In the genomic region with DNA sequence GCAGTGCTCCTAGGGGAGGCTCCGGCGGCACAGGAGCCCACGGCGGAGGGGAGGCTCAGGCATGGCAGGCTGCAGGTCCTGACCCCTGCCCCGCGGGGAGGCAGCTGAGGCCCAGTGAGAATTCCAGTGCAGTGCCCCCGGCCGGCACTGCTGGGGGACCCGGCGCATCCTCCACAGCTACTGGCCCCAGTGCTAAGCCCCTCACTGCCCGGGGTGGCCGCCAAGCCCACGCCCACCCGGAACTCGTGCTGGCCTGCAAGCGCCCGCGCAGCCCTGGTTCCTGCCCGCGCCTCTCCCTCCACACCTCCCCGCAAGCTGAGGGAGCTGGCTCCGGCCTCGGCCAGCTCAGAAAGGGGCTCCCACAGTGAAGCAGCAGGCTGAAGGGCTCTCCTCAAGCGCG, we compare ENCODE assay signal across 32 cellular contexts.
"Had no signal": no experiment of that assay in that cellular context is flagged by ENCODE, and none has a peak within 500 bp of the region (broad histone marks: within the 10 kb centered on the region; RNA-seq: fewer than 3 reads in every experiment).

No MANE protein-coding gene starts in this region.

- H3K4me1 ChIP-seq: ascending aorta, body of pancreas, breast epithelium had no signal

- ATAC-seq: activated naive CD4-positive, alpha-beta T cell treated with anti-CD3 and anti-CD28 coated beads, Interleukin-2, amount 50 U/mL, for 72 hours; activated naive CD8-positive, alpha-beta T cell treated with anti-CD3 and anti-CD28 coated beads, Interleukin-2, amount 50 U/mL, for 24 hours; activated T-cell treated with anti-CD3 and anti-CD28 coated beads, Interleukin-2, amount 50 U/mL, for 4 hours; activated T-cell treated with anti-CD3 and anti-CD28 coated beads, Interleukin-2, amount 50 U/mL, for 72 hours; activated T-helper 17 cell treated with anti-CD3 and anti-CD28 coated beads, Interleukin-2, amount 50 U/mL, for 72 hours; body of pancreas had no signal

- H3K27ac ChIP-seq: adrenal gland, ascending aorta, body of pancreas, brain microvascular endothelial cell, breast epithelium, cardiac muscle cell had no signal

- H3K9me3 ChIP-seq: adrenal gland, ascending aorta, body of pancreas, breast epithelium had no signal

- H3K4me3 ChIP-seq: adrenal gland, ascending aorta, body of pancreas, breast epithelium, cardiac muscle cell had no signal

- DNase-seq: activated effector memory CD4-positive, alpha-beta T cell treated with anti-CD3 and anti-CD28 coated beads, Interleukin-2, amount 50 U/mL, for 16 hours; activated effector memory CD4-positive, alpha-beta T cell treated with Interleukin-2 at 50 U/mL for 16 hours; activated gamma-delta T cell; activated gamma-delta T cell treated with Interleukin-2 at 50 U/mL for 16 hours; activated naive CD4-positive, alpha-beta T cell; activated naive CD4-positive, alpha-beta T cell treated with anti-CD3 and anti-CD28 coated beads for 36 hours; activated naive CD4-positive, alpha-beta T cell treated with anti-CD3 and anti-CD28 coated beads, Interleukin-2, amount 10 ng/mL, durations not matched to agents 7 days and 5 days; activated naive CD4-positive, alpha-beta T cell treated with anti-CD3 and anti-CD28 coated beads, Interleukin-2, amount 50 U/mL, for 16 hours; activated naive CD4-positive, alpha-beta T cell treated with Interleukin-2 at 50 U/mL for 16 hours; activated naive CD8-positive, alpha-beta T cell treated with anti-CD3 and anti-CD28 coated beads for 36 hours; activated naive CD8-positive, alpha-beta T cell treated with anti-CD3 and anti-CD28 coated beads, Interleukin-2, amount 10 ng/mL, durations not matched to agents 7 days and 5 days; activated naive CD8-positive, alpha-beta T cell treated with anti-CD3 and anti-CD28 coated beads, Interleukin-2, amount 50 U/mL, for 24 hours; activated T-cell treated with anti-CD3 and anti-CD28 coated beads, Interleukin-2, amount 50 U/mL, for 1 hour; activated T-cell treated with anti-CD3 and anti-CD28 coated beads, Interleukin-2, amount 50 U/mL, for 24 hours; activated T-cell treated with anti-CD3 and anti-CD28 coated beads, Interleukin-2, amount 50 U/mL, for 4 hours; activated T-cell treated with anti-CD3 and anti-CD28 coated beads, Interleukin-2, amount 50 U/mL, for 48 hours; activated T-cell treated with anti-CD3 and anti-CD28 coated beads, Interleukin-2, amount 50 U/mL, for 72 hours; adrenal gland; amniotic stem cell; amygdala; anterior cingulate cortex; aorta; body of pancreas; brain microvascular endothelial cell; caudate nucleus; central memory CD4-positive, alpha-beta T cell; cerebellar nuclear complex had no signal

- H3K36me3 ChIP-seq: adrenal gland, ascending aorta, brain microvascular endothelial cell, breast epithelium, cardiac muscle cell had no signal

- H3K27me3 ChIP-seq: adrenal gland, ascending aorta, body of pancreas, brain microvascular endothelial cell, breast epithelium, cardiac muscle cell had no signal
